Comparison of ENCODE assay signal across 19 cellular contexts in the genomic region with DNA sequence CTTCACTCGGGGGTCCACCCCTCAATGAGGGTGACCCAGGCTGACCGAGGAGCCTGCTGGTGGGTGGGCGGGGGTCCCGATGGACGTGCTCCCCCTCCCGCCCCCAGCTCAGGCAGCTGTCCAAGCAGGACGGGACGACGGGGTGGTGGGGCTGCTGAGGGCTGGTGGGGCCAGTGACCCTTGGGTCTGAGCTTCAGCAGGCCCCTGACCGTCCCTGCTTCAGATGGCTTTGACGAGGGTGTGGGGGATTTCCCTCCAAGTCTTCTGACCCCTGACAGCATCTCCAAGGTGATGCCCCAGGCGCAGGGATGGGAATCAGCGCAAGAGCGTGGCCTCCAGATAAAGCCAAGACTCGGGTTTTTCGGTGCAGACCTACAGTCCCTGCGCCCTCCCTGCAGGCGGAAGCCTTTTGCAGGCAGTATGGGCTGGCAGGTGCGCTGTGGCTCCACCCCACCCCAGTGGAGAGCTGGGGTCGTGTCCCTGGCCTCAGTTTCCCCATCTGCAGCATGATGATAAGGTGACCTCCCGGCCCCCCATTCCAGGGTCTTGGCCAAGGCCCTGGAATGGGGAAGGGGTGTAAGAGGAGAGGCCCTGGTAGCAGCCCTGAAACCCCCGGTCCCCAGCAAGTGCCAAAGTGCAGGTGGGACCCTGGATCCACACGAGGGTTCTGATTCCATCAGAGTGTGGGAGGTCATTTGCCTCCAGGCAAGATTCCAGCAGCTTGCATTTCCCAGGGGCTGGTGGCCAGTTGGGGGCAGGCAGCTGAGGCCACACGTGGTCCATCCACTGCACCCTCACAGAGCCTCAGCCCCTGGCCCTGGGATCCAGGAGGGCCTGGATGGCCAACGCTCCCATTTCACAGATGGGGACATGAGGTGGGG. TPM values are rescaled to one million over a fixed set of nuclear protein-coding genes. Genes with fewer than 3 reads are reported as not detected.
DNase-seq lines count a peak whose midpoint lies in the region; ATAC-seq, FAIRE-seq and TF ChIP-seq lines count a peak whose summit lies in the region.
"Had no signal": no experiment of that assay in that cellular context is flagged by ENCODE, and none has a peak within 500 bp of the region (broad histone marks: within the 10 kb centered on the region; RNA-seq: fewer than 3 reads in every experiment).

No MANE protein-coding gene starts in this region.

- no peak overlapping the region for H3K18ac ChIP-seq in H9 (ENCODE audit: insufficient read length, low read depth, low read length)

- peaks cover 18% of the 10 kb centered on the region for H3K27me3 Mint-ChIP-seq in H9 (ENCODE audit: low read depth)
- H3K27me3 Mint-ChIP-seq in activated B cell treated with CpG ODN at 0.5 μM for 24 hours = peaks cover 22% of the 10 kb centered on the region
- H3K27me3 Mint-ChIP-seq in mesothelial cell of epicardium (ENCODE audit: low read depth) = peaks cover 27% of the 10 kb centered on the region

- H3K9me3 ChIP-seq in A549 (no peaks in the 10 kb centered on the region), H9 (ENCODE audit: control insufficient read depth, low read depth, low read length) (no peaks in the 10 kb centered on the region)
- H3K9me3 ChIP-seq: Peyer's patch had no signal

- H3T11ph ChIP-seq in H9 (ENCODE audit: low read length) = no peak overlapping the region

- H2AK5ac ChIP-seq in H9 (ENCODE audit: insufficient read length, low read length) = no peak overlapping the region

- no peak for TF ChIP-seq RAD21 in A549 (conservative IDR thresholded peaks at IDR 0.05 in 1 of 2, IDR thresholded peaks at IDR 0.05 in 1 of 2)

- peak; percentile 19 to 46; a peak in 4 of 6 replicates for ATAC-seq in A549
- ATAC-seq in activated B cell treated with CpG ODN at 0.5 μM for 24 hours (ENCODE audit: low read depth) = no peak
- ATAC-seq in GM19023 (IDR thresholded peaks at IDR 0.05; ENCODE audit: unreplicated experiment) = no peak

- H3K14ac ChIP-seq in H9 (ENCODE audit: insufficient read depth, low read length) = no peak overlapping the region

- H4K8ac ChIP-seq in H9 (replicated peaks; ENCODE audit: insufficient read length, low read depth, low read length) = no peak overlapping the region

- TF ChIP-seq EP300 in A549 (IDR thresholded peaks at IDR 0.05) = no peak

- H2BK15ac ChIP-seq in H9 (ENCODE audit: low read depth, low read length) = no peak overlapping the region

- no peak overlapping the region for H3K4me3 ChIP-seq in A549
- H3K4me3 ChIP-seq: Peyer's patch had no signal

- H2AFZ ChIP-seq in H9 (ENCODE audit: low read length) = no peak overlapping the region

- H3K4ac ChIP-seq in H9 (ENCODE audit: low read depth, low read length) = no peak overlapping the region

- H2BK20ac ChIP-seq in H9 (ENCODE audit: low read depth, low read length, poor library complexity, severe bottlenecking) = no peak overlapping the region

- H4K20me1 ChIP-seq in H9 (ENCODE audit: control insufficient read depth, insufficient read depth, insufficient read length) = no peaks in the 10 kb centered on the region

- CTCF ChIA-PET in A549 (lab: Yijun Ruan, JAX) (interaction anchor here (0.6 to 4.5 kb wide), 40 partner anchors 8 to 414 kb away, joined by 3 to 43 read pairs (median 4); partner anchors contain the start of genes MAB21L4 and PASK), activated B cell treated with CpG ODN at 0.5 μM for 24 hours (lab: Charles Lee) (interaction anchor here (0.7 to 1.5 kb wide), 6 partner anchors 15 to 343 kb away, joined by 3 to 5 read pairs (median 3); partner anchors contain the start of gene PASK)

- no peak overlapping the region for H2BK5ac ChIP-seq in H9 (ENCODE audit: insufficient read length, low read length)

- H3K9me3 Mint-ChIP-seq in H9 (no peaks in the 10 kb centered on the region), activated B cell treated with CpG ODN at 0.5 μM for 24 hours (no peaks in the 10 kb centered on the region), mesothelial cell of epicardium (no peaks in the 10 kb centered on the region)
- H3K9me3 Mint-ChIP-seq: activated CD4-positive, alpha-beta T cell treated with anti-CD3 and anti-CD28 coated beads, Interleukin-2, amount 10 ng/mL, durations not matched to agents 24 days and 14 days; activated T-cell treated with anti-CD3 and anti-CD28 coated beads, Interleukin-2, amount 50 U/mL, for 24 hours had no signal

- H2BK12ac ChIP-seq in H9 (ENCODE audit: insufficient read length, low read depth, low read length) = no peak overlapping the region

- no peaks in the 10 kb centered on the region for H3K79me2 ChIP-seq in H9 (ENCODE audit: insufficient read depth, low read length)

- 60% methylated on average over 16 of the region's 25 CpGs for WGBS in A549 (ENCODE audit: missing lambda C conversion rate)
- no CpG with 5 or more reads among the region's 25 CpGs for WGBS in H9 (ENCODE audit: extremely low coverage, insufficient read length, low lambda C conversion rate)

- H3K4me3 Mint-ChIP-seq in H9 = no peak overlapping the region
- no peak overlapping the region for H3K4me3 Mint-ChIP-seq in activated B cell treated with CpG ODN at 0.5 μM for 24 hours
- H3K4me3 Mint-ChIP-seq in mesothelial cell of epicardium = no peak overlapping the region
- H3K4me3 Mint-ChIP-seq: activated CD4-positive, alpha-beta T cell treated with anti-CD3 and anti-CD28 coated beads, Interleukin-2, amount 10 ng/mL, durations not matched to agents 24 days and 14 days; activated naive CD8-positive, alpha-beta T cell; activated T-cell treated with anti-CD3 and anti-CD28 coated beads, Interleukin-2, amount 50 U/mL, for 24 hours had no signal

- no peaks in the 10 kb centered on the region for H3K27me3 ChIP-seq in H9 (ENCODE audit: insufficient read depth, low read length)

- no peak for TF ChIP-seq POLR2A in A549 (IDR thresholded peaks at IDR 0.05; ENCODE audit: low read length)

- no peaks in the 10 kb centered on the region for H3K23me2 ChIP-seq in H9 (ENCODE audit: insufficient read length, low read depth, low read length, poor library complexity, severe bottlenecking)

- H3K79me1 ChIP-seq in H9 (ENCODE audit: insufficient read depth, low read depth, low read length, poor library complexity, severe bottlenecking) = no peaks in the 10 kb centered on the region

- H3K27ac ChIP-seq in A549 (no peak overlapping the region), H9 (ENCODE audit: insufficient read length, low read depth, low read length) (no peak overlapping the region)

- H3K4me1 Mint-ChIP-seq in H9 (peaks cover 2 to 6% of the 10 kb centered on the region in 2 experiments; a peak in 2 of 4 replicates), activated B cell treated with CpG ODN at 0.5 μM for 24 hours (peaks cover 11% of the 10 kb centered on the region), mesothelial cell of epicardium (peaks cover 8% of the 10 kb centered on the region)
- H3K4me1 Mint-ChIP-seq: activated CD4-positive, alpha-beta T cell treated with anti-CD3 and anti-CD28 coated beads, Interleukin-2, amount 10 ng/mL, durations not matched to agents 24 days and 14 days had no signal

- no peak overlapping the region for H2BK120ac ChIP-seq in H9 (ENCODE audit: low read depth, low read length, poor library complexity, severe bottlenecking)

- H4K91ac ChIP-seq in H9 (ENCODE audit: insufficient read length, low read depth, low read length) = no peak overlapping the region

- H3K4me1 ChIP-seq in A549 (peaks cover 36% of the 10 kb centered on the region), H9 (ENCODE audit: insufficient read depth, low read length) (no peaks in the 10 kb centered on the region)

- DNase-seq in A549 (ENCODE audit: low read depth in 1 of 2, low spot score in 1 of 2) = no peak
- DNase-seq in H9 = no peak
- no peak for DNase-seq in activated B cell treated with CpG ODN at 0.5 μM for 24 hours
- DNase-seq in mesothelial cell of epicardium (ENCODE audit: low spot score in 2 of 2, unreplicated experiment in 2 of 2) = no peak
- no peak for DNase-seq in RKO (ENCODE audit: low spot score)
- no peak for DNase-seq in glomerular visceral epithelial cell (ENCODE audit: extremely low spot score)
- no peak for DNase-seq in NK-92 treated with Interleukin-12 subunit alpha and Interleukin-12 subunit beta, amount 100 ng/mL, for 24 hours (lab: John Stamatoyannopoulos, UW)

- no peak for FAIRE-seq in A549 (lab: Jason Lieb, UNC)

- intact Hi-C loops in activated B cell treated with CpG ODN at 0.5 μM for 24 hours (cut with micrococcal nuclease) = loop anchor here (1.0 to 5.0 kb wide), 4 partner anchors 68 to 296 kb away; partner anchors contain the start of gene PPP1R7

- POLR2A ChIA-PET in A549 (lab: Yijun Ruan, JAX) = no interaction called here
- POLR2A ChIA-PET in activated B cell treated with CpG ODN at 0.5 μM for 24 hours (lab: Charles Lee) = interaction anchor here (1.2 kb wide), 1 partner anchor 235 kb away, joined by 3 read pairs; the partner anchor contains the start of gene PASK

- no peak overlapping the region for H4K5ac ChIP-seq in H9 (ENCODE audit: insufficient read length, low read depth, low read length)

- no peak overlapping the region for H3K9ac ChIP-seq in H9 (ENCODE audit: extremely low read depth, insufficient read length, low read length)

- H3K23ac ChIP-seq in H9 (ENCODE audit: insufficient read length, low read depth, low read length) = no peak overlapping the region

- H3K27ac Mint-ChIP-seq in H9 = no peak overlapping the region
- no peak overlapping the region for H3K27ac Mint-ChIP-seq in activated B cell treated with CpG ODN at 0.5 μM for 24 hours
- H3K27ac Mint-ChIP-seq in mesothelial cell of epicardium = no peak overlapping the region
- H3K27ac Mint-ChIP-seq: activated CD4-positive, alpha-beta T cell treated with anti-CD3 and anti-CD28 coated beads, Interleukin-2, amount 10 ng/mL, durations not matched to agents 24 days and 14 days; activated naive CD8-positive, alpha-beta T cell; activated T-cell treated with anti-CD3 and anti-CD28 coated beads, Interleukin-2, amount 50 U/mL, for 24 hours had no signal

- H3K36me3 Mint-ChIP-seq in H9 (ENCODE audit: insufficient read depth in 1 of 3, low read depth in 3 of 3) = no peaks in the 10 kb centered on the region
- no peaks in the 10 kb centered on the region for H3K36me3 Mint-ChIP-seq in activated B cell treated with CpG ODN at 0.5 μM for 24 hours (ENCODE audit: low read depth)
- H3K36me3 Mint-ChIP-seq in mesothelial cell of epicardium = no peaks in the 10 kb centered on the region

- no peak overlapping the region for H3K56ac ChIP-seq in H9 (ENCODE audit: insufficient read length, low read depth, low read length)

- TF ChIP-seq CTCF in A549 (IDR thresholded peaks at IDR 0.05) = no peak; the same call in 1 of the 3 replicates
- TF ChIP-seq CTCF in H9 (conservative IDR thresholded peaks at IDR 0.05) = peak; percentile 47; the same call in 2 of the 3 replicates
- peak; percentile 1 for TF ChIP-seq CTCF in activated B cell treated with CpG ODN at 0.5 μM for 24 hours (IDR thresholded peaks at IDR 0.05)
- TF ChIP-seq CTCF in mesothelial cell of epicardium (IDR thresholded peaks at IDR 0.05; ENCODE audit: unreplicated experiment) = peak; percentile 27

- H3K4me2 ChIP-seq in A549 (peak overlapping the region; percentile 65; the same call in 2 of the 3 replicates), H9 (ENCODE audit: insufficient read depth, insufficient read length, low read length) (no peak overlapping the region)

RNA-seq across cellular contexts. Expression of gene CROCC2, which starts 8.7 kb away (rescaled TPM):
- polyA plus RNA-seq in A549 (2011; rRNA removed) (not detected in 2 replicates), A549 (2017; fragmentation: RNase III; extraction: RNeasy Plus Mini Kit Qiagen cat#74134 plus additional on column Dnase treatment) (not detected in 3 replicates)
- polyA plus RNA-seq in A549 (2012; cell fraction: cytosol; rRNA removed) = not detected in 2 replicates
- polyA plus RNA-seq in A549 (2012; cell fraction: nucleus; rRNA removed) = 0.01 and 0.04 TPM in 2 replicates
- polyA minus RNA-seq in A549 (2011; rRNA and poly(A)+ RNA removed) = not detected in 2 replicates
- total RNA-seq in H9 (2021) (not detected in 2 replicates), activated B cell treated with CpG ODN at 0.5 μM for 24 hours (not detected in 2 replicates), mesothelial cell of epicardium (0.16 to 0.32 TPM (median 0.16 TPM) in 3 replicates)
- total RNA-seq: activated CD4-positive, alpha-beta T cell treated with anti-CD3 and anti-CD28 coated beads, Interleukin-2, amount 10 ng/mL, durations not matched to agents 24 days and 14 days; H1; HT1080; kidney epithelial cell; MCF 10A; mononuclear cell; T-helper 2 cell treated with Interferon-gamma antibody and Interleukin-4, amounts not matched to agents 100 ng/mL and 5 ng/mL, for 36 hours had no signal
- polyA plus RNA-seq: H1 had no signal

RNA-seq across cellular contexts. Expression of gene MAB21L4, which starts 18.9 kb away (rescaled TPM):
- polyA plus RNA-seq in A549 (2011; rRNA removed) (not detected in 2 replicates), A549 (2017; fragmentation: RNase III; extraction: RNeasy Plus Mini Kit Qiagen cat#74134 plus additional on column Dnase treatment) (not detected in 3 replicates)
- 0.03 and 0.04 TPM in 2 replicates for polyA plus RNA-seq in A549 (2012; cell fraction: cytosol; rRNA removed)
- polyA plus RNA-seq in A549 (2012; cell fraction: nucleus; rRNA removed) = 0.05 TPM in 1 of 2 replicates, not detected in the other
- not detected in 2 replicates for polyA minus RNA-seq in A549 (2011; rRNA and poly(A)+ RNA removed)
- total RNA-seq in H9 (2021) (0.15 and 0.37 TPM in 2 replicates), activated B cell treated with CpG ODN at 0.5 μM for 24 hours (not detected in 2 replicates), mesothelial cell of epicardium (2.0 to 3.2 TPM (median 2.4 TPM) in 3 replicates)
- total RNA-seq: activated CD4-positive, alpha-beta T cell treated with anti-CD3 and anti-CD28 coated beads, Interleukin-2, amount 10 ng/mL, durations not matched to agents 24 days and 14 days; fibroblast of lung; H1; HT1080; MCF 10A; mononuclear cell; T-helper 2 cell treated with Interferon-gamma antibody and Interleukin-4, amounts not matched to agents 100 ng/mL and 5 ng/mL, for 36 hours had no signal
- polyA plus RNA-seq: fibroblast of lung had no signal

RNA-seq across cellular contexts. Expression of gene AGXT, which starts 46.3 kb away (rescaled TPM):
- polyA plus RNA-seq in A549 (2011; rRNA removed) = not detected in 2 replicates
- not detected in 2 replicates for polyA plus RNA-seq in A549 (2012; cell fraction: cytosol; rRNA removed)
- polyA plus RNA-seq in A549 (2012; cell fraction: nucleus; rRNA removed) = not detected in 2 replicates
- polyA plus RNA-seq in A549 (2017; fragmentation: RNase III; extraction: RNeasy Plus Mini Kit Qiagen cat#74134 plus additional on column Dnase treatment) = not detected in 3 replicates
- polyA minus RNA-seq in A549 (2011; rRNA and poly(A)+ RNA removed) = not detected in 2 replicates
- not detected in 2 replicates for total RNA-seq in H9 (2021)
- not detected in 2 replicates for total RNA-seq in activated B cell treated with CpG ODN at 0.5 μM for 24 hours
- total RNA-seq in mesothelial cell of epicardium = not detected in 3 replicates
- total RNA-seq: activated CD4-positive, alpha-beta T cell treated with anti-CD3 and anti-CD28 coated beads, Interleukin-2, amount 10 ng/mL, durations not matched to agents 24 days and 14 days; fibroblast of lung; H1; HT1080; MCF 10A; mononuclear cell; T-helper 2 cell treated with Interferon-gamma antibody and Interleukin-4, amounts not matched to agents 100 ng/mL and 5 ng/mL, for 36 hours had no signal
- polyA plus RNA-seq: fibroblast of lung had no signal

Comparison
In these comparisons a context has a peak if more than half of its experiments do, and no peak if none do; other contexts are left out.
1. ATAC-seq: peak in A549 (2 of 2); none in activated B cell treated with CpG ODN at 0.5 μM for 24 hours (single experiment) and GM19023 (single experiment).